ENCODE assay signal across 13 cellular contexts in the genomic region with DNA sequence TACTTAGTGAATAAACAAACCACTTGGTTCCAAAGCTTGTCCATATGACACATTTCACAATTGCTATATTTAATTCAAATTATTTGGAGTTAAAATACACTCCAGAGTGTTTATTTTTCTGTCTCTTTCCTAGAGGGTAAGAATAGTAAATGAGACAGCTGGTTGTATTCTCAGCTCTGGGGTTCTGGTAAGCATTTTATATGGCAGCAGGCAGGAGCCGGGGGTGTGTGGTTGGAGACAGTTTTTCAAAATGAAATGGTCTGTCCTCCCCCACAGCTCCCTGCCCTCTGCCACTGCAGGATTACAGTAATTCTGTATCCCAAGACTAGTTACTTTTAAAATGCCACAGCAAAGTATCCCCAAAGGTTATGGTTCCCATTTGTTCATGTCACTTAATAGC. TPM values are rescaled to one million over a fixed set of nuclear protein-coding genes. Genes with fewer than 3 reads are reported as not detected.
DNase-seq lines count a peak whose midpoint lies in the region; ATAC-seq and TF ChIP-seq lines count a peak whose summit lies in the region.
"Had no signal": no experiment of that assay in that cellular context is flagged by ENCODE, and none has a peak within 500 bp of the region (broad histone marks: within the 10 kb centered on the region; RNA-seq: fewer than 3 reads in every experiment).

No MANE protein-coding gene starts in this region.

- H3K27me3 ChIP-seq in body of pancreas: no peaks in the 10 kb centered on the region
- H3K27me3 ChIP-seq: BLaER1 had no signal

- H3K27ac ChIP-seq in body of pancreas: peak overlapping the region in 2 of 4 donors; percentile 3 to 14
- H3K27ac ChIP-seq: 22Rv1, BLaER1, GM23248 had no signal

- ATAC-seq in body of pancreas: peak; percentile 27
- ATAC-seq in omental fat pad (ENCODE audit: low FRiP score): no peak

- H3K4me3 ChIP-seq in body of pancreas: no peak overlapping the region
- H3K4me3 ChIP-seq: BLaER1, GM23248 had no signal

- peak; percentile 11 for DNase-seq in NCI-H1694 treated with DMSO at 0.1 percent for 48 hours (lab: John Stamatoyannopoulos, UW)
- DNase-seq in NCI-H1694 (lab: John Stamatoyannopoulos, UW): no peak
- no peak for DNase-seq in body of pancreas
- DNase-seq in myocyte (ENCODE audit: low read depth): peak; percentile 45
- DNase-seq in omental fat pad (ENCODE audit: low spot score): no peak
- DNase-seq in activated CD4-positive, alpha-beta T cell treated with anti-CD3 and anti-CD28 coated beads, Interleukin-2, amount 50 U/mL, for 1 hour: no peak
- DNase-seq in cerebellar nuclear complex (lab: John Stamatoyannopoulos, UW): no peak
- DNase-seq: Caco-2; CD8-positive, alpha-beta memory T cell; GM23248; IMR-90 had no signal

- no peaks in the 10 kb centered on the region for H3K36me3 ChIP-seq in body of pancreas (replicated peaks in 1 of 2; ENCODE audit: insufficient read depth in 1 of 2, low read depth in 2 of 2)
- H3K36me3 ChIP-seq: BLaER1 had no signal

- peaks cover 12% of the 10 kb centered on the region for H3K4me1 ChIP-seq in body of pancreas
- H3K4me1 ChIP-seq: BLaER1, Caco-2 had no signal

- TF ChIP-seq CTCF in body of pancreas (IDR thresholded peaks at IDR 0.05): no peak
- no peak for TF ChIP-seq CTCF in omental fat pad (IDR thresholded peaks at IDR 0.05)

- H3K9me3 ChIP-seq in body of pancreas: no peaks in the 10 kb centered on the region
- H3K9me3 ChIP-seq: BLaER1, Caco-2 had no signal

- WGBS in body of pancreas, 2 donors: 18 to 29% methylated on average over 1 of the region's 1 CpG

- TF ChIP-seq POLR2A in body of pancreas (IDR thresholded peaks at IDR 0.05): no peak

- intact Hi-C loops in body of pancreas (cut with DNase I): no loop called here

RNA-seq across cellular contexts. Expression of gene SEC61A1, which starts 10.9 kb away (rescaled TPM):
- 100 to 1,000 TPM; 168 to 207 TPM for total RNA-seq in body of pancreas
- total RNA-seq in myocyte: 234 and 274 TPM in 2 replicates
- 305 TPM for polyA plus RNA-seq in myocyte (2012)
- total RNA-seq in omental fat pad: 100 to 1,000 TPM; 125 to 208 (median 203) TPM

Comparison
In these comparisons a context has a peak if more than half of its experiments do, and no peak if none do; other contexts are left out.
1. DNase-seq: peak in NCI-H1694 treated with DMSO at 0.1 percent for 48 hours (single experiment) and myocyte (single experiment); none in NCI-H1694 (single experiment), body of pancreas (0 of 4), omental fat pad (single experiment), activated CD4-positive, alpha-beta T cell treated with anti-CD3 and anti-CD28 coated beads, Interleukin-2, amount 50 U/mL, for 1 hour (single experiment) and cerebellar nuclear complex (0 of 2).